8 cellular contexts compared by ENCODE assay signal in genomic region chr22:36781656-36782627, GRCh38. TPM values are rescaled to one million over a fixed set of nuclear protein-coding genes. Genes with fewer than 3 reads are reported as not detected.
DNase-seq lines count a peak whose midpoint lies in the region; ATAC-seq and TF ChIP-seq lines count a peak whose summit lies in the region.

No MANE protein-coding gene starts in this region.

- peak overlapping the region; percentile 94 for H3K27ac Mint-ChIP-seq in activated CD8-positive, alpha-beta T cell treated with anti-CD3 and anti-CD28 coated beads for 36 hours

- peaks cover 34% of the 10 kb centered on the region for H3K4me1 Mint-ChIP-seq in activated CD8-positive, alpha-beta T cell treated with anti-CD3 and anti-CD28 coated beads for 36 hours (ENCODE audit: low read depth)

- DNase-seq in GM12864 (ENCODE audit: low read depth) = peak; percentile 33
- DNase-seq in NCI-H526 treated with DMSO at 0.1 percent for 48 hours (lab: John Stamatoyannopoulos, UW) = peak; percentile 8
- DNase-seq in activated CD8-positive, alpha-beta T cell treated with anti-CD3 and anti-CD28 coated beads for 36 hours = peak; percentile 95
- peak; percentile 79 for DNase-seq in effector CD4-positive, alpha-beta T cell
- DNase-seq in medulla oblongata (ENCODE audit: extremely low spot score) = peak; percentile 70
- DNase-seq in stimulated activated CD4-positive, alpha-beta T cell treated with anti-CD3 and anti-CD28 coated beads, TNF-alpha, amount 100 ng/mL, for 48 hours (ENCODE audit: low read depth in 3 of 3) = peak; percentile 79 to 85 (median 80)

- no peak overlapping the region for H3K4me3 ChIP-seq in GM12864 (ENCODE audit: low read depth, low read length)

- CTCF ChIA-PET in activated CD8-positive, alpha-beta T cell treated with anti-CD3 and anti-CD28 coated beads for 36 hours (lab: Charles Lee) = interaction anchor here (0.6 to 10.4 kb wide), 17 partner anchors 8 to 418 kb away, joined by 3 to 129 read pairs (median 5); partner anchors contain the start of gene NCF4

- TF ChIP-seq CTCF in GM12864 (IDR thresholded peaks at IDR 0.05; ENCODE audit: low read depth, low read length, missing control alignments) = peak; percentile 83
- peak; percentile 92 for TF ChIP-seq CTCF in activated CD8-positive, alpha-beta T cell treated with anti-CD3 and anti-CD28 coated beads for 36 hours (IDR thresholded peaks at IDR 0.05)

- peak overlapping the region; percentile 53 for H3K4me3 Mint-ChIP-seq in activated CD8-positive, alpha-beta T cell treated with anti-CD3 and anti-CD28 coated beads for 36 hours

- H3K27me3 Mint-ChIP-seq in activated CD8-positive, alpha-beta T cell treated with anti-CD3 and anti-CD28 coated beads for 36 hours = no peaks in the 10 kb centered on the region

- intact Hi-C loops in activated CD8-positive, alpha-beta T cell treated with anti-CD3 and anti-CD28 coated beads for 36 hours (cut with micrococcal nuclease) = loop anchor here (2.0 to 5.0 kb wide), 2 partner anchors 75 to 195 kb away; no protein-coding TSS in a partner anchor

- no peaks in the 10 kb centered on the region for H3K36me3 Mint-ChIP-seq in activated CD8-positive, alpha-beta T cell treated with anti-CD3 and anti-CD28 coated beads for 36 hours (ENCODE audit: low read depth)

- ATAC-seq in HG02970 (IDR thresholded peaks at IDR 0.05; ENCODE audit: low FRiP score, unreplicated experiment) (peak; percentile 79), HG03039 (IDR thresholded peaks at IDR 0.05; ENCODE audit: unreplicated experiment) (no peak)
- peak; percentile 98 for ATAC-seq in activated CD8-positive, alpha-beta T cell treated with anti-CD3 and anti-CD28 coated beads for 36 hours

- POLR2A ChIA-PET in activated CD8-positive, alpha-beta T cell treated with anti-CD3 and anti-CD28 coated beads for 36 hours (lab: Charles Lee) = interaction anchor here (0.7 to 1.5 kb wide), 3 partner anchors 74 to 223 kb away, joined by 3 to 4 read pairs (median 3); no protein-coding TSS in a partner anchor

- H3K9me3 Mint-ChIP-seq in activated CD8-positive, alpha-beta T cell treated with anti-CD3 and anti-CD28 coated beads for 36 hours = no peaks in the 10 kb centered on the region

RNA-seq across cellular contexts. Expression of gene IFT27, which starts 6.0 kb away (rescaled TPM):
- 10 to 100 TPM; 20.0 to 21.9 TPM for total RNA-seq in activated CD8-positive, alpha-beta T cell treated with anti-CD3 and anti-CD28 coated beads for 36 hours

RNA-seq across cellular contexts. Expression of gene PVALB, which starts 34.9 kb away (rescaled TPM):
- not detected for total RNA-seq in activated CD8-positive, alpha-beta T cell treated with anti-CD3 and anti-CD28 coated beads for 36 hours

Comparison
In these comparisons a context has a peak if more than half of its experiments do, and no peak if none do; other contexts are left out.
1. DNase-seq: peak in every context shown above with its lines; median percentile 95 in activated CD8-positive, alpha-beta T cell treated with anti-CD3 and anti-CD28 coated beads for 36 hours; 80 in stimulated activated CD4-positive, alpha-beta T cell treated with anti-CD3 and anti-CD28 coated beads, TNF-alpha, amount 100 ng/mL, for 48 hours; 79 in effector CD4-positive, alpha-beta T cell; 70 in medulla oblongata; 33 in GM12864; 8 in NCI-H526 treated with DMSO at 0.1 percent for 48 hours.